In the genomic region with DNA sequence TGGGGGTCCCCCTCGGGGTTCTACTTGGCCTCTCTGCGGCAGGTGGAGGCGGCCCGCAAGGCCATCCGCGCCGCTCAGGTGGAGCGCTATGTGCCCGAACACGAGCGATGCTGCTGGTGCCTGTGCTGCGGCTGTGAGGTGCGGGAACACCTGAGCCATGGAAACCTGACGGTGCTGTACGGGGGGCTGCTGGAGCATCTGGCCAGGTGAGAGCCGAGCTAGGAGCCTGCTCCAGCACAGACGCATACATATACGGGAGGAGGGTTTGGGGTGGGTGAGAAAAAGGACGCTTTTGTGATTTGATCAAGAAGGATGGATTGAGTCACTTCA, we compare ENCODE assay signal across 6 cellular contexts. TPM values are rescaled to one million over a fixed set of nuclear protein-coding genes. Genes with fewer than 3 reads are reported as not detected.
A peak's percentile ranks its signal among the peaks of the same experiment; 100 is the strongest.
DNase-seq lines count a peak whose midpoint lies in the region; ATAC-seq, FAIRE-seq and TF ChIP-seq lines count a peak whose summit lies in the region.

No MANE protein-coding gene starts in this region.

- no peak for DNase-seq in activated CD4-positive, alpha-beta T cell treated with anti-CD3 and anti-CD28 coated beads, Interleukin-2, amount 10 ng/mL, durations not matched to agents 24 days and 14 days
- no peak for DNase-seq in activated CD4-positive, alpha-beta T cell treated with anti-CD3 and anti-CD28 coated beads for 48 hours
- no peak for DNase-seq in astrocyte (ENCODE audit: low read depth)
- peak in 1 of 9 donors; percentile 17 for DNase-seq in naive thymus-derived CD4-positive, alpha-beta T cell
- no peak for DNase-seq in DMS114 treated with DMSO at 0.1 percent for 48 hours (lab: John Stamatoyannopoulos, UW; ENCODE audit: unreplicated experiment)
- no peak for DNase-seq in NCI-H1092 (lab: John Stamatoyannopoulos, UW)

- TF ChIP-seq CTCF in astrocyte (IDR thresholded peaks at IDR 0.05; ENCODE audit: insufficient read depth, low read depth, low read length), result no peak

- no peaks in the 10 kb centered on the region for H3K9me3 Mint-ChIP-seq in activated CD4-positive, alpha-beta T cell treated with anti-CD3 and anti-CD28 coated beads, Interleukin-2, amount 10 ng/mL, durations not matched to agents 24 days and 14 days
- H3K9me3 Mint-ChIP-seq in astrocyte (ENCODE audit: unreplicated experiment), result no peaks in the 10 kb centered on the region
- no peaks in the 10 kb centered on the region for H3K9me3 Mint-ChIP-seq in naive thymus-derived CD4-positive, alpha-beta T cell

- CTCF ChIA-PET in naive thymus-derived CD4-positive, alpha-beta T cell (lab: Charles Lee), result interaction anchor here (2.2 kb wide), 1 partner anchor 17 kb away, joined by 7 read pairs; no protein-coding TSS in a partner anchor

- H3K4me3 ChIP-seq in astrocyte (ENCODE audit: insufficient read depth, low read depth, low read length), result peak overlapping the region; percentile 88
- H3K4me3 ChIP-seq in naive thymus-derived CD4-positive, alpha-beta T cell (ENCODE audit: low read length), result peak overlapping the region; percentile 91

- no peaks in the 10 kb centered on the region for H3K27me3 ChIP-seq in astrocyte (ENCODE audit: insufficient read depth, low read length)
- H3K27me3 ChIP-seq in naive thymus-derived CD4-positive, alpha-beta T cell (ENCODE audit: control insufficient read depth in 2 of 2, insufficient read depth in 2 of 2, low read length in 2 of 2), result no peaks in the 10 kb centered on the region

- peak overlapping the region; percentile 98 for H2AFZ ChIP-seq in astrocyte (ENCODE audit: low read depth, low read length)

- peaks cover 27% of the 10 kb centered on the region for H3K4me1 Mint-ChIP-seq in activated CD4-positive, alpha-beta T cell treated with anti-CD3 and anti-CD28 coated beads, Interleukin-2, amount 10 ng/mL, durations not matched to agents 24 days and 14 days
- peaks cover 14% of the 10 kb centered on the region for H3K4me1 Mint-ChIP-seq in astrocyte (ENCODE audit: low read depth, unreplicated experiment)
- H3K4me1 Mint-ChIP-seq in naive thymus-derived CD4-positive, alpha-beta T cell, result peaks cover 26 to 48% (median 37%) of the 10 kb centered on the region in 7 donors

- POLR2A ChIA-PET in naive thymus-derived CD4-positive, alpha-beta T cell (lab: Charles Lee), result interaction anchor here (0.6 to 7.1 kb wide), 16 partner anchors 10 to 693 kb away, joined by 3 to 69 read pairs (median 4); a partner anchor contains a TSS

- peak overlapping the region; percentile 71 for H3K27ac ChIP-seq in astrocyte (ENCODE audit: low read depth, low read length)
- H3K27ac ChIP-seq in naive thymus-derived CD4-positive, alpha-beta T cell (ENCODE audit: low read depth, low read length), result peak overlapping the region; percentile 85

- H3K27ac Mint-ChIP-seq in activated CD4-positive, alpha-beta T cell treated with anti-CD3 and anti-CD28 coated beads, Interleukin-2, amount 10 ng/mL, durations not matched to agents 24 days and 14 days, result peak overlapping the region; percentile 94
- peak overlapping the region; percentile 67 for H3K27ac Mint-ChIP-seq in astrocyte (ENCODE audit: unreplicated experiment)
- H3K27ac Mint-ChIP-seq in naive thymus-derived CD4-positive, alpha-beta T cell, result peak overlapping the region; percentile 87 to 98 (median 92)

- peak overlapping the region; percentile 83 for H3K9ac ChIP-seq in astrocyte (ENCODE audit: low read length)

- no peaks in the 10 kb centered on the region for H3K9me3 ChIP-seq in astrocyte (ENCODE audit: insufficient read depth, low read depth, low read length)
- H3K9me3 ChIP-seq in naive thymus-derived CD4-positive, alpha-beta T cell (ENCODE audit: control insufficient read depth in 2 of 3, low read length in 3 of 3), result no peaks in the 10 kb centered on the region

- H3K36me3 Mint-ChIP-seq in activated CD4-positive, alpha-beta T cell treated with anti-CD3 and anti-CD28 coated beads, Interleukin-2, amount 10 ng/mL, durations not matched to agents 24 days and 14 days (ENCODE audit: low read depth), result peaks cover 45% of the 10 kb centered on the region
- H3K36me3 Mint-ChIP-seq in astrocyte (ENCODE audit: low read depth, unreplicated experiment), result peaks cover 5% of the 10 kb centered on the region
- H3K36me3 Mint-ChIP-seq in naive thymus-derived CD4-positive, alpha-beta T cell, result peaks cover 0 to 32% (median 8%) of the 10 kb centered on the region in 5 donors

- no peak for FAIRE-seq in astrocyte (lab: Jason Lieb, UNC)

- peak overlapping the region; percentile 97 for H3K4me2 ChIP-seq in astrocyte (ENCODE audit: low read length)

- intact Hi-C loops in activated CD4-positive, alpha-beta T cell treated with anti-CD3 and anti-CD28 coated beads, Interleukin-2, amount 10 ng/mL, durations not matched to agents 24 days and 14 days (cut with micrococcal nuclease), result loop anchor here (1.0 to 5.0 kb wide), 4 partner anchors 20 to 71 kb away; a partner anchor contains a TSS
- intact Hi-C loops in naive thymus-derived CD4-positive, alpha-beta T cell (cut with micrococcal nuclease), result loop anchor here (1.0 to 5.0 kb wide), 15 partner anchors 20 to 561 kb away; a partner anchor contains a TSS

- H3K79me2 ChIP-seq in astrocyte (ENCODE audit: insufficient read depth, low read length), result peaks cover 22% of the 10 kb centered on the region

- peak overlapping the region; percentile 90 for H3K4me3 Mint-ChIP-seq in activated CD4-positive, alpha-beta T cell treated with anti-CD3 and anti-CD28 coated beads, Interleukin-2, amount 10 ng/mL, durations not matched to agents 24 days and 14 days
- H3K4me3 Mint-ChIP-seq in astrocyte (ENCODE audit: unreplicated experiment), result peak overlapping the region; percentile 92
- H3K4me3 Mint-ChIP-seq in naive thymus-derived CD4-positive, alpha-beta T cell, result peak overlapping the region; percentile 87 to 99 (median 94)

- no peaks in the 10 kb centered on the region for H4K20me1 ChIP-seq in astrocyte (ENCODE audit: insufficient read depth, low read length)

- peaks cover 4% of the 10 kb centered on the region for H3K36me3 ChIP-seq in astrocyte (ENCODE audit: insufficient read depth, low read length)
- peaks cover 0 to 35% (median 0%) of the 10 kb centered on the region in 3 experiments for H3K36me3 ChIP-seq in naive thymus-derived CD4-positive, alpha-beta T cell (ENCODE audit: control insufficient read depth in 2 of 3, insufficient read depth in 3 of 3, low read length in 3 of 3)

- ATAC-seq in naive thymus-derived CD4-positive, alpha-beta T cell, result peak; percentile 23

- H3K4me1 ChIP-seq in astrocyte (ENCODE audit: insufficient read depth, low read length), result peaks cover 24% of the 10 kb centered on the region
- peaks cover 6 to 16% of the 10 kb centered on the region in 2 donors for H3K4me1 ChIP-seq in naive thymus-derived CD4-positive, alpha-beta T cell (ENCODE audit: control insufficient read depth in 2 of 2, insufficient read depth in 2 of 2, low read length in 2 of 2)

- H3K27me3 Mint-ChIP-seq in activated CD4-positive, alpha-beta T cell treated with anti-CD3 and anti-CD28 coated beads, Interleukin-2, amount 10 ng/mL, durations not matched to agents 24 days and 14 days, result no peaks in the 10 kb centered on the region
- H3K27me3 Mint-ChIP-seq in astrocyte (ENCODE audit: low read depth, unreplicated experiment), result no peaks in the 10 kb centered on the region
- no peaks in the 10 kb centered on the region for H3K27me3 Mint-ChIP-seq in naive thymus-derived CD4-positive, alpha-beta T cell

RNA-seq across cellular contexts. Expression of a gene that starts 0.4 kb away (rescaled TPM):
- 46.3 and 47.1 TPM in 2 replicates for total RNA-seq in activated CD4-positive, alpha-beta T cell treated with anti-CD3 and anti-CD28 coated beads, Interleukin-2, amount 10 ng/mL, durations not matched to agents 24 days and 14 days
- 15.6 and 25.4 TPM in 2 replicates for total RNA-seq in astrocyte
- 100 to 1,000 TPM in 4 of 5 experiments, 10 to 100 TPM in 1; 53.5 to 136 (median 109) TPM for total RNA-seq in naive thymus-derived CD4-positive, alpha-beta T cell
- 10 to 100 TPM in 1 of 2 donors, 1 to 10 TPM in 1; 8.4 to 13.5 TPM for polyA plus RNA-seq in naive thymus-derived CD4-positive, alpha-beta T cell

RNA-seq across cellular contexts. Expression of a gene that starts 19.8 kb away (rescaled TPM):
- total RNA-seq in activated CD4-positive, alpha-beta T cell treated with anti-CD3 and anti-CD28 coated beads, Interleukin-2, amount 10 ng/mL, durations not matched to agents 24 days and 14 days, result 1,641 and 1,650 TPM in 2 replicates
- total RNA-seq in astrocyte, result 643 and 750 TPM in 2 replicates
- total RNA-seq in naive thymus-derived CD4-positive, alpha-beta T cell, result 1,000 to 10,000 TPM; 1,535 to 3,042 (median 2,772) TPM
- polyA plus RNA-seq in naive thymus-derived CD4-positive, alpha-beta T cell, result 1,000 to 10,000 TPM; 4,222 to 6,094 TPM

RNA-seq across cellular contexts. Expression of a gene that starts 20.2 kb away (rescaled TPM):
- 141 and 151 TPM in 2 replicates for total RNA-seq in activated CD4-positive, alpha-beta T cell treated with anti-CD3 and anti-CD28 coated beads, Interleukin-2, amount 10 ng/mL, durations not matched to agents 24 days and 14 days
- total RNA-seq in astrocyte, result 88.3 and 88.6 TPM in 2 replicates
- 10 to 100 TPM; 70.7 to 80.3 (median 77.8) TPM for total RNA-seq in naive thymus-derived CD4-positive, alpha-beta T cell
- polyA plus RNA-seq in naive thymus-derived CD4-positive, alpha-beta T cell, result 100 to 1,000 TPM in 1 of 2 donors, 10 to 100 TPM in 1; 82.1 to 123 TPM

RNA-seq across cellular contexts. Expression of a gene that starts 26.8 kb away (rescaled TPM):
- not detected in 2 replicates for total RNA-seq in activated CD4-positive, alpha-beta T cell treated with anti-CD3 and anti-CD28 coated beads, Interleukin-2, amount 10 ng/mL, durations not matched to agents 24 days and 14 days
- total RNA-seq in astrocyte, result not detected in 2 replicates
- not detected for total RNA-seq in naive thymus-derived CD4-positive, alpha-beta T cell
- polyA plus RNA-seq in naive thymus-derived CD4-positive, alpha-beta T cell, result not detected

RNA-seq across cellular contexts. Expression of a gene that starts 32.3 kb away (rescaled TPM):
- 28.8 and 31.6 TPM in 2 replicates for total RNA-seq in activated CD4-positive, alpha-beta T cell treated with anti-CD3 and anti-CD28 coated beads, Interleukin-2, amount 10 ng/mL, durations not matched to agents 24 days and 14 days
- total RNA-seq in astrocyte, result 8.7 and 11.7 TPM in 2 replicates
- total RNA-seq in naive thymus-derived CD4-positive, alpha-beta T cell, result 10 to 100 TPM in 3 of 5 experiments, 1 to 10 TPM in 2; 7.1 to 20.8 (median 14.6) TPM
- 10 to 100 TPM; 10.6 to 13.1 TPM for polyA plus RNA-seq in naive thymus-derived CD4-positive, alpha-beta T cell
